12 cellular contexts compared by ENCODE assay signal in the genomic region with DNA sequence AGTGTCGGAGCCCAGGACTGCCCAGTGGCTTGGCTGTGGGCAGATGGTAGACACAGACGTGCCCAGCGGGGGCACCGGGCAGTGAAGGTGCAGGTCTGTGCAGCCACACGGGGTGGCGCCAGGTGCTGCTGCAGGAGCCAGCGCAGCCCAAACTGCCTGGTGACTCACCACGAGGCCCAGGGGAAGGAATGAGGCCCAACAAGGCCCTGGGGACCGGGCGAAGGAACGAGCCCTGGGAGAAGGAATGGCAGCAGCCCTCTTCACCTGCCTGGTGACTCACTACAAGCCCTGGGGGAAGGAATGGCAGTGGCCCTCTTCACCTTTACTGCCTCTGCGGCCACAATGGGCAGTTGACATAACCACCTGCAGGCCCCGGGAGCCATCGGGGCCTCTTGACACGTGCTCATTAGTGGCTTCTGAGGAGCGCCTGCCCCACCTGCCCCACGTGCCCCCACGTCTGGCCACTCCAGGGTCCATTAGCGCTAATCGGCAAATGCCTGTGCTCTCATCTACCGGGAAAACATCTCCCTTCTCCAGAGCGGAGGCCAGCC. TPM values are rescaled to one million over a fixed set of nuclear protein-coding genes. Genes with fewer than 3 reads are reported as not detected.
DNase-seq lines count a peak whose midpoint lies in the region; ATAC-seq, FAIRE-seq and TF ChIP-seq lines count a peak whose summit lies in the region.
"Had no signal": no experiment of that assay in that cellular context is flagged by ENCODE, and none has a peak within 500 bp of the region (broad histone marks: within the 10 kb centered on the region; RNA-seq: fewer than 3 reads in every experiment).

No MANE protein-coding gene starts in this region.

- H3K27ac ChIP-seq in pancreas (no peak overlapping the region), esophagus muscularis mucosa (replicated peaks in 1 of 4) (no peak overlapping the region)
- H3K27ac ChIP-seq: 22Rv1, heart left ventricle had no signal

- POLR2A ChIA-PET in WTC11 (lab: Charles Lee) = no interaction called here

- H3K4me1 ChIP-seq in pancreas = no peaks in the 10 kb centered on the region
- no peaks in the 10 kb centered on the region for H3K4me1 ChIP-seq in esophagus muscularis mucosa
- H3K4me1 ChIP-seq: heart left ventricle had no signal

- H3K36me3 ChIP-seq in pancreas = peaks cover 0 to 56% (median 12%) of the 10 kb centered on the region in 3 donors
- H3K36me3 ChIP-seq in esophagus muscularis mucosa = peaks cover 52 to 100% (median 94%) of the 10 kb centered on the region in 4 donors

- H3K4me3 Mint-ChIP-seq in WTC11 = no peak overlapping the region
- H3K4me3 Mint-ChIP-seq: type B pancreatic cell had no signal

- no peaks in the 10 kb centered on the region for H3K4me1 Mint-ChIP-seq in WTC11

- DNase-seq in DMS 273 (lab: John Stamatoyannopoulos, UW; ENCODE audit: unreplicated experiment) = peak; percentile 76
- no peak for DNase-seq in DMS 273 treated with DMSO at 0.1 percent for 48 hours (lab: John Stamatoyannopoulos, UW)
- no peak for DNase-seq in WTC11 (ENCODE audit: low spot score)
- peak in 2 of 6 donors; percentile 59 to 63 for DNase-seq in pancreas
- DNase-seq in activated CD4-positive, CD25-positive, alpha-beta regulatory T cell treated with anti-CD3 and anti-CD28 coated beads, Interleukin-2, amount 50 U/mL, for 72 hours = no peak
- no peak for DNase-seq in esophagus muscularis mucosa (ENCODE audit: extremely low spot score)
- DNase-seq: amygdala, heart left ventricle, NCI-H2029 treated with DMSO at 0.1 percent for 48 hours had no signal

- no peaks in the 10 kb centered on the region for H3K9me3 Mint-ChIP-seq in WTC11
- H3K9me3 Mint-ChIP-seq: type B pancreatic cell had no signal

- no peaks in the 10 kb centered on the region for H3K27me3 ChIP-seq in pancreas
- H3K27me3 ChIP-seq in esophagus muscularis mucosa = no peaks in the 10 kb centered on the region
- H3K27me3 ChIP-seq: heart left ventricle had no signal

- ATAC-seq in WTC11 (peak; percentile 38; the same call in 1 of the 2 replicates), pancreas (peak; percentile 17 to 38 (median 27))
- ATAC-seq: heart left ventricle had no signal

- no peak for TF ChIP-seq POLR2A in esophagus muscularis mucosa (IDR thresholded peaks at IDR 0.05; ENCODE audit: low read depth)

- no peak overlapping the region for H3K4me3 ChIP-seq in pancreas
- H3K4me3 ChIP-seq in esophagus muscularis mucosa = no peak overlapping the region
- H3K4me3 ChIP-seq: heart left ventricle had no signal

- H3K9me3 ChIP-seq in pancreas (no peaks in the 10 kb centered on the region), esophagus muscularis mucosa (no peaks in the 10 kb centered on the region)
- H3K9me3 ChIP-seq: heart left ventricle had no signal

- 94 to 96% methylated on average over 22 of the region's 22 CpGs for WGBS in pancreas, 2 donors
- WGBS in esophagus muscularis mucosa = 88% methylated on average over 14 of the region's 22 CpGs

- H3K36me3 Mint-ChIP-seq in WTC11 = peaks cover 18% of the 10 kb centered on the region

- H3K27me3 Mint-ChIP-seq in WTC11 (ENCODE audit: low read depth) = no peaks in the 10 kb centered on the region
- H3K27me3 Mint-ChIP-seq: type B pancreatic cell had no signal

- FAIRE-seq in pancreas (lab: Jason Lieb, UNC) = no peak

- no peak for TF ChIP-seq EP300 in esophagus muscularis mucosa (IDR thresholded peaks at IDR 0.05)

- no peak overlapping the region for H3K27ac Mint-ChIP-seq in WTC11
- H3K27ac Mint-ChIP-seq: type B pancreatic cell had no signal

- TF ChIP-seq CTCF in WTC11 (IDR thresholded peaks at IDR 0.05) (no peak), pancreas (IDR thresholded peaks at IDR 0.05) (no peak), esophagus muscularis mucosa (IDR thresholded peaks at IDR 0.05) (no peak)

- intact Hi-C loops in pancreas (cut with DNase I) = no loop called here
- intact Hi-C loops in esophagus muscularis mucosa (cut with DNase I) = no loop called here

- CTCF ChIA-PET in WTC11 (lab: Charles Lee) = no interaction called here

TF ChIP-seq in WTC11, 78 proteins besides CTCF, POLR2A, EP300 and RAD21 (continues in another document):
- TF ChIP-seq FOXJ3 (CRISPR knock-in tag; IDR thresholded peaks at IDR 0.05; ENCODE audit: borderline replicate concordance) (no peak), ZNF671 (CRISPR knock-in tag; IDR thresholded peaks at IDR 0.05) (no peak), TEAD1 (CRISPR knock-in tag; IDR thresholded peaks at IDR 0.05) (no peak), HMGA2 (CRISPR knock-in tag; IDR thresholded peaks at IDR 0.05) (no peak), CREB1 (CRISPR knock-in tag; IDR thresholded peaks at IDR 0.05) (no peak), HMGXB4 (CRISPR knock-in tag; IDR thresholded peaks at IDR 0.05) (no peak), ZNF423 (CRISPR knock-in tag; IDR thresholded peaks at IDR 0.05) (no peak), USF1 (CRISPR knock-in tag; IDR thresholded peaks at IDR 0.05) (no peak), ZNF232 (CRISPR knock-in tag; IDR thresholded peaks at IDR 0.05) (no peak), NR1H2 (CRISPR knock-in tag; IDR thresholded peaks at IDR 0.05) (no peak)
- TF ChIP-seq, protein P1, sequence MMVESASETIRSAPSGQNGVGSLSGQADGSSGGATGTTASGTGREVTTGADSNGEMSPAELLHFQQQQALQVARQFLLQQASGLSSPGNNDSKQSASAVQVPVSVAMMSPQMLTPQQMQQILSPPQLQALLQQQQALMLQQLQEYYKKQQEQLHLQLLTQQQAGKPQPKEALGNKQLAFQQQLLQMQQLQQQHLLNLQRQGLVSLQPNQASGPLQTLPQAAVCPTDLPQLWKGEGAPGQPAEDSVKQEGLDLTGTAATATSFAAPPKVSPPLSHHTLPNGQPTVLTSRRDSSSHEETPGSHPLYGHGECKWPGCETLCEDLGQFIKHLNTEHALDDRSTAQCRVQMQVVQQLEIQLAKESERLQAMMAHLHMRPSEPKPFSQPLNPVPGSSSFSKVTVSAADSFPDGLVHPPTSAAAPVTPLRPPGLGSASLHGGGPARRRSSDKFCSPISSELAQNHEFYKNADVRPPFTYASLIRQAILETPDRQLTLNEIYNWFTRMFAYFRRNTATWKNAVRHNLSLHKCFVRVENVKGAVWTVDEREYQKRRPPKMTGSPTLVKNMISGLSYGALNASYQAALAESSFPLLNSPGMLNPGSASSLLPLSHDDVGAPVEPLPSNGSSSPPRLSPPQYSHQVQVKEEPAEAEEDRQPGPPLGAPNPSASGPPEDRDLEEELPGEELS (CRISPR knock-in tag; IDR thresholded peaks at IDR 0.05) = no peak
- TF ChIP-seq, protein P2, sequence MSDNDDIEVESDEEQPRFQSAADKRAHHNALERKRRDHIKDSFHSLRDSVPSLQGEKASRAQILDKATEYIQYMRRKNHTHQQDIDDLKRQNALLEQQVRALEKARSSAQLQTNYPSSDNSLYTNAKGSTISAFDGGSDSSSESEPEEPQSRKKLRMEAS (CRISPR knock-in tag; IDR thresholded peaks at IDR 0.05) = no peak
- TF ChIP-seq, protein P3, sequence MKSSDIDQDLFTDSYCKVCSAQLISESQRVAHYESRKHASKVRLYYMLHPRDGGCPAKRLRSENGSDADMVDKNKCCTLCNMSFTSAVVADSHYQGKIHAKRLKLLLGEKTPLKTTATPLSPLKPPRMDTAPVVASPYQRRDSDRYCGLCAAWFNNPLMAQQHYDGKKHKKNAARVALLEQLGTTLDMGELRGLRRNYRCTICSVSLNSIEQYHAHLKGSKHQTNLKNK (CRISPR knock-in tag; IDR thresholded peaks at IDR 0.05) = no peak

RNA-seq across cellular contexts. Expression of gene MED16, which starts 9.3 kb away (rescaled TPM):
- total RNA-seq in WTC11 (2021) (66.9 to 88.8 TPM (median 84.5 TPM) in 3 replicates), pancreas (10 to 100 TPM; 23.0 to 46.5 (median 33.5) TPM), esophagus muscularis mucosa (10 to 100 TPM; 26.3 to 50.9 (median 37.2) TPM)
- 100 to 1,000 TPM; 139 to 147 TPM for polyA plus RNA-seq in pancreas

RNA-seq across cellular contexts. Expression of gene RNU6-9, which starts 9.5 kb away (rescaled TPM):
- total RNA-seq in WTC11 (2021) (not detected in 3 replicates), pancreas (not detected), esophagus muscularis mucosa (not detected)
- polyA plus RNA-seq in pancreas = not detected
- total RNA-seq: heart left ventricle, mucosa of gallbladder had no signal
- polyA plus RNA-seq: heart left ventricle had no signal

RNA-seq across cellular contexts. Expression of gene CFD, which starts 24.3 kb away (rescaled TPM):
- total RNA-seq in WTC11 (2021) (1.7 to 2.7 TPM (median 2.5 TPM) in 3 replicates), pancreas (10 to 100 TPM in 2 of 6 donors, 1 to 10 TPM in 4; 2.5 to 48.8 (median 7.3) TPM), esophagus muscularis mucosa (1,000 to 10,000 TPM in 1 of 4 donors, 100 to 1,000 TPM in 3; 298 to 1,068 (median 643) TPM)
- polyA plus RNA-seq in pancreas = 10 to 100 TPM; 27.8 to 48.1 TPM

RNA-seq across cellular contexts. Expression of gene R3HDM4, which starts 29.3 kb away (rescaled TPM):
- 85.5 to 99.5 TPM (median 88.3 TPM) in 3 replicates for total RNA-seq in WTC11 (2021)
- 10 to 100 TPM; 21.6 to 36.7 (median 29.2) TPM for total RNA-seq in pancreas
- polyA plus RNA-seq in pancreas = 10 to 100 TPM; 56.0 to 57.2 TPM
- 10 to 100 TPM; 32.0 to 52.5 (median 40.0) TPM for total RNA-seq in esophagus muscularis mucosa

RNA-seq across cellular contexts. Expression of gene ELANE, which starts 31.6 kb away (rescaled TPM):
- total RNA-seq in WTC11 (2021) = not detected in 3 replicates
- under 1 TPM in 2 of 6 donors, not detected in 4; 0.16 to 0.35 TPM for total RNA-seq in pancreas
- under 1 TPM; 0.19 to 0.57 TPM for polyA plus RNA-seq in pancreas
- total RNA-seq in esophagus muscularis mucosa = 1 to 10 TPM in 3 of 4 donors, under 1 TPM in 1; 0.45 to 3.3 (median 1.6) TPM
- total RNA-seq: mucosa of gallbladder had no signal

Comparison
In these comparisons a context has a peak if more than half of its experiments do, and no peak if none do; other contexts are left out.
1. RNA of gene CFD, which starts 24.3 kb away (total RNA-seq): 298 to 1,068 TPM in esophagus muscularis mucosa; 2.5 to 48.8 TPM in pancreas and 1.7 to 2.7 TPM in WTC11; every median in the first group is over 4 times any median in the second.